ENCODE assay signal across 9 cellular contexts in genomic region chr1:76625887-76626286, GRCh38.
"Had no signal": no experiment of that assay in that cellular context is flagged by ENCODE, and none has a peak within 500 bp of the region (broad histone marks: within the 10 kb centered on the region; RNA-seq: fewer than 3 reads in every experiment).

No MANE protein-coding gene starts in this region.

- DNase-seq: activated B cell treated with CpG ODN at 0.5 μM for 24 hours; activated T-cell treated with anti-CD3 and anti-CD28 coated beads, Interleukin-2, amount 50 U/mL, for 1 hour; cerebellar nuclear complex; hippocampal formation; kidney glomerular epithelial cell; stimulated activated CD4-positive, alpha-beta T cell treated with anti-CD3 and anti-CD28 coated beads, Interleukin-4, amount 100 ng/mL, for 1 hour; stimulated activated CD8-positive, alpha-beta memory T cell treated with anti-CD3 and anti-CD28 coated beads, Interleukin-4, amount 100 ng/mL, for 48 hours; stimulated activated naive CD8-positive, alpha-beta T cell treated with anti-CD3 and anti-CD28 coated beads, Interleukin-15, Interleukin-2, amounts not matched to agents 100 U/mL and 50 U/mL, for 24 hours; upper lobe of right lung had no signal
